Comparison of ENCODE assay signal across 8 cellular contexts in genomic region chr15:43184407-43185160, GRCh38. TPM values are rescaled to one million over a fixed set of nuclear protein-coding genes. Genes with fewer than 3 reads are reported as not detected.
A peak's percentile ranks its signal among the peaks of the same experiment; 100 is the strongest.
DNase-seq lines count a peak whose midpoint lies in the region; ATAC-seq and TF ChIP-seq lines count a peak whose summit lies in the region.

No MANE protein-coding gene starts in this region.

- intact Hi-C loops in sciatic nerve (cut with DNase I), result no loop called here

- H3K9me3 ChIP-seq in SK-N-MC (ENCODE audit: low read depth, low read length), result no peaks in the 10 kb centered on the region

- TF ChIP-seq CTCF in fibroblast of the aortic adventitia (IDR thresholded peaks at IDR 0.05; ENCODE audit: insufficient read depth, low read length), result no peak

- ATAC-seq in GM19452 (IDR thresholded peaks at IDR 0.05; ENCODE audit: unreplicated experiment) (peak; percentile 6), sciatic nerve (peak; percentile 25), HG03460 (IDR thresholded peaks at IDR 0.05; ENCODE audit: unreplicated experiment) (no peak), HG02571 (IDR thresholded peaks at IDR 0.05; ENCODE audit: unreplicated experiment) (no peak)

- H3K4me3 ChIP-seq in SK-N-MC, result peak overlapping the region; percentile 76
- peak overlapping the region; percentile 74 for H3K4me3 ChIP-seq in fibroblast of the aortic adventitia (ENCODE audit: low read depth, low read length)

- DNase-seq in SK-N-MC (ENCODE audit: low read depth, low spot score) (no peak), fibroblast of the aortic adventitia (ENCODE audit: low read depth) (no peak), sciatic nerve (ENCODE audit: low spot score) (no peak), AG08396 (ENCODE audit: low spot score) (no peak), kidney tubule cell (ENCODE audit: low spot score) (no peak)

- no peak overlapping the region for H3K27ac ChIP-seq in SK-N-MC

- H3K36me3 ChIP-seq in SK-N-MC (ENCODE audit: insufficient read depth, low read length), result no peaks in the 10 kb centered on the region

- no peak overlapping the region for H3K9ac ChIP-seq in SK-N-MC (ENCODE audit: insufficient read length)

RNA-seq across cellular contexts. Expression of gene CCNDBP1, which starts 0.6 kb away (rescaled TPM):
- total RNA-seq in fibroblast of the aortic adventitia (ENCODE audit: low replicate concordance) (44.6 and 61.2 TPM in 2 replicates), sciatic nerve (68.6 TPM)

RNA-seq across cellular contexts. Expression of gene EPB42, which starts 36.2 kb away (rescaled TPM):
- not detected in 2 replicates for total RNA-seq in fibroblast of the aortic adventitia (ENCODE audit: low replicate concordance)
- total RNA-seq in sciatic nerve, result 4.5 TPM

RNA-seq across cellular contexts. Expression of gene TMEM62, which starts 51.2 kb away (rescaled TPM):
- total RNA-seq in fibroblast of the aortic adventitia (ENCODE audit: low replicate concordance), result 9.6 and 18.5 TPM in 2 replicates
- 24.4 TPM for total RNA-seq in sciatic nerve

Comparison
In these comparisons a context has a peak if more than half of its experiments do, and no peak if none do; other contexts are left out.
1. ATAC-seq: peak in GM19452 (single experiment) and sciatic nerve (single experiment); none in HG03460 (single experiment) and HG02571 (single experiment).